14 cellular contexts compared by ENCODE assay signal in the genomic region with DNA sequence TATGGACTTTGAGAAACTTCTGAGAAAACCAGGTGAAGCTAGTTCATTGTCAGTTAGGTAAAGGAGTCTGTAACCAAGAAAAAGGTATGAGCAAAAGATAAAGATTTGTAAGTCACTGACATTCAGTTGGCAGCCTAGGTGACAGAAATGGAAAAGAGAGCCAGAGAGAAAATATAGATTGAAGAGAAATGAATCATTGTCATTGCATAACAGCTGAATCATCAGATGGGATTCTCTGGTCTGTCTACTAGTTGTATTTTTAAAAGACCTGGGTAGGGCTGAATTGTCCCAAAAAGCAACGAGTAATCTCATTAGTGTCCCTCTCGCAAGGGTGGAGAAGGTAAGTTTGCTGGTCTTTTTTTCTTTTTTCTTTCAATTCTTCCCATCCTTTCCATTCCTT. TPM values are rescaled to one million over a fixed set of nuclear protein-coding genes. Genes with fewer than 3 reads are reported as not detected.
DNase-seq lines count a peak whose midpoint lies in the region; ATAC-seq and TF ChIP-seq lines count a peak whose summit lies in the region.
"Had no signal": no experiment of that assay in that cellular context is flagged by ENCODE, and none has a peak within 500 bp of the region (broad histone marks: within the 10 kb centered on the region; RNA-seq: fewer than 3 reads in every experiment).

No MANE protein-coding gene starts in this region.

- no peak overlapping the region for H3K4me3 ChIP-seq in cardiac fibroblast (replicated peaks in 1 of 2; ENCODE audit: low read depth in 2 of 2, low read length in 2 of 2)
- H3K4me3 ChIP-seq: BLaER1, body of pancreas, neural progenitor cell had no signal

- H3K4me3 Mint-ChIP-seq in chondrocyte (ENCODE audit: unreplicated experiment) = no peak overlapping the region
- H3K4me3 Mint-ChIP-seq in WTC11 = no peak overlapping the region
- H3K4me3 Mint-ChIP-seq: memory B cell, neural progenitor cell had no signal

- H3K27me3 Mint-ChIP-seq in chondrocyte (ENCODE audit: low read depth) = no peaks in the 10 kb centered on the region
- no peaks in the 10 kb centered on the region for H3K27me3 Mint-ChIP-seq in WTC11 (ENCODE audit: low read depth)
- H3K27me3 Mint-ChIP-seq: memory B cell had no signal

- H3K36me3 Mint-ChIP-seq in chondrocyte (ENCODE audit: low read depth) (no peaks in the 10 kb centered on the region), WTC11 (no peaks in the 10 kb centered on the region)
- H3K36me3 Mint-ChIP-seq: memory B cell, neural progenitor cell had no signal

- H3K4me1 Mint-ChIP-seq in chondrocyte (ENCODE audit: low read depth) (peaks cover 6% of the 10 kb centered on the region), WTC11 (peaks cover 3% of the 10 kb centered on the region)
- H3K4me1 Mint-ChIP-seq: memory B cell, neural progenitor cell had no signal

- POLR2A ChIA-PET in WTC11 (lab: Charles Lee) = no interaction called here

- ATAC-seq in omental fat pad (ENCODE audit: low FRiP score) (peak; percentile 57), WTC11 (no peak)
- ATAC-seq: body of pancreas, sciatic nerve had no signal

- DNase-seq in EL = peak; percentile 49
- DNase-seq in NCI-H460 (ENCODE audit: extremely low read depth, low read depth) = peak; percentile 5
- DNase-seq in cardiac fibroblast (ENCODE audit: low read depth in 2 of 2) = peak; percentile 29 to 76
- no peak for DNase-seq in omental fat pad (ENCODE audit: low spot score)
- DNase-seq in activated CD4-positive, alpha-beta T cell treated with anti-CD3 and anti-CD28 coated beads, Interleukin-2, amount 50 U/mL, for 48 hours = no peak
- no peak for DNase-seq in NCI-H1105 (lab: John Stamatoyannopoulos, UW)
- no peak for DNase-seq in chondrocyte (ENCODE audit: low spot score)
- no peak for DNase-seq in WTC11 (ENCODE audit: low spot score)
- DNase-seq: activated gamma-delta T cell treated with Interleukin-2 at 50 U/mL for 16 hours, body of pancreas had no signal

- H3K27ac Mint-ChIP-seq in chondrocyte (ENCODE audit: unreplicated experiment) (no peak overlapping the region), WTC11 (no peak overlapping the region)
- H3K27ac Mint-ChIP-seq: memory B cell, neural progenitor cell had no signal

- no peaks in the 10 kb centered on the region for H3K9me3 Mint-ChIP-seq in chondrocyte (ENCODE audit: low read depth)
- no peaks in the 10 kb centered on the region for H3K9me3 Mint-ChIP-seq in WTC11
- H3K9me3 Mint-ChIP-seq: memory B cell, neural progenitor cell had no signal

- TF ChIP-seq CTCF in cardiac fibroblast (IDR thresholded peaks at IDR 0.05; ENCODE audit: low read depth, low read length) (no peak), omental fat pad (IDR thresholded peaks at IDR 0.05) (no peak), chondrocyte (IDR thresholded peaks at IDR 0.05) (no peak), WTC11 (IDR thresholded peaks at IDR 0.05) (no peak)

- CTCF ChIA-PET in WTC11 (lab: Charles Lee) = no interaction called here

TF ChIP-seq in WTC11, 78 proteins besides CTCF, POLR2A, EP300 and RAD21:
- TF ChIP-seq STAT6 (CRISPR knock-in tag; conservative IDR thresholded peaks at IDR 0.05; ENCODE audit: low read depth) (no peak), ZNF138 (CRISPR knock-in tag; conservative IDR thresholded peaks at IDR 0.05) (no peak), PRDM15 (CRISPR knock-in tag; IDR thresholded peaks at IDR 0.05) (no peak), HMGA2 (CRISPR knock-in tag; IDR thresholded peaks at IDR 0.05) (no peak), RELA (CRISPR knock-in tag; IDR thresholded peaks at IDR 0.05; ENCODE audit: borderline replicate concordance) (no peak), SOX15 (CRISPR knock-in tag; IDR thresholded peaks at IDR 0.05) (no peak)
- TF ChIP-seq, protein P1, sequence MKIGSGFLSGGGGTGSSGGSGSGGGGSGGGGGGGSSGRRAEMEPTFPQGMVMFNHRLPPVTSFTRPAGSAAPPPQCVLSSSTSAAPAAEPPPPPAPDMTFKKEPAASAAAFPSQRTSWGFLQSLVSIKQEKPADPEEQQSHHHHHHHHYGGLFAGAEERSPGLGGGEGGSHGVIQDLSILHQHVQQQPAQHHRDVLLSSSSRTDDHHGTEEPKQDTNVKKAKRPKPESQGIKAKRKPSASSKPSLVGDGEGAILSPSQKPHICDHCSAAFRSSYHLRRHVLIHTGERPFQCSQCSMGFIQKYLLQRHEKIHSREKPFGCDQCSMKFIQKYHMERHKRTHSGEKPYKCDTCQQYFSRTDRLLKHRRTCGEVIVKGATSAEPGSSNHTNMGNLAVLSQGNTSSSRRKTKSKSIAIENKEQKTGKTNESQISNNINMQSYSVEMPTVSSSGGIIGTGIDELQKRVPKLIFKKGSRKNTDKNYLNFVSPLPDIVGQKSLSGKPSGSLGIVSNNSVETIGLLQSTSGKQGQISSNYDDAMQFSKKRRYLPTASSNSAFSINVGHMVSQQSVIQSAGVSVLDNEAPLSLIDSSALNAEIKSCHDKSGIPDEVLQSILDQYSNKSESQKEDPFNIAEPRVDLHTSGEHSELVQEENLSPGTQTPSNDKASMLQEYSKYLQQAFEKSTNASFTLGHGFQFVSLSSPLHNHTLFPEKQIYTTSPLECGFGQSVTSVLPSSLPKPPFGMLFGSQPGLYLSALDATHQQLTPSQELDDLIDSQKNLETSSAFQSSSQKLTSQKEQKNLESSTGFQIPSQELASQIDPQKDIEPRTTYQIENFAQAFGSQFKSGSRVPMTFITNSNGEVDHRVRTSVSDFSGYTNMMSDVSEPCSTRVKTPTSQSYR (CRISPR knock-in tag; IDR thresholded peaks at IDR 0.05) = no peak
- TF ChIP-seq, protein P2, sequence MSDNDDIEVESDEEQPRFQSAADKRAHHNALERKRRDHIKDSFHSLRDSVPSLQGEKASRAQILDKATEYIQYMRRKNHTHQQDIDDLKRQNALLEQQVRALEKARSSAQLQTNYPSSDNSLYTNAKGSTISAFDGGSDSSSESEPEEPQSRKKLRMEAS (CRISPR knock-in tag; IDR thresholded peaks at IDR 0.05) = no peak

RNA-seq across cellular contexts. Expression of gene PTGS2, which starts 36.6 kb away (rescaled TPM):
- total RNA-seq in NCI-H460 (2014; rRNA removed; shearing (Covaris generic)) = 2.4 and 3.7 TPM in 2 replicates
- 0.58 and 2.0 TPM in 2 replicates for polyA plus RNA-seq in NCI-H460 (2014; cell fraction: nucleus; rRNA removed)
- total RNA-seq in omental fat pad (10 to 100 TPM in 2 of 4 donors, 1 to 10 TPM in 2; 2.8 to 44.9 (median 12.9) TPM), chondrocyte (1.5 to 2.8 TPM (median 2.3 TPM) in 3 replicates), WTC11 (2021) (0.20 to 0.66 TPM (median 0.60 TPM) in 3 replicates)

Comparison
In these comparisons a context has a peak if more than half of its experiments do, and no peak if none do; other contexts are left out.
1. DNase-seq: peak in EL (single experiment), NCI-H460 (single experiment) and cardiac fibroblast (2 of 2); none in omental fat pad (single experiment), activated CD4-positive, alpha-beta T cell treated with anti-CD3 and anti-CD28 coated beads, Interleukin-2, amount 50 U/mL, for 48 hours (0 of 2), NCI-H1105 (single experiment), chondrocyte (single experiment) and WTC11 (single experiment).